Comparison of ENCODE assay signal across 7 cellular contexts in the genomic region with DNA sequence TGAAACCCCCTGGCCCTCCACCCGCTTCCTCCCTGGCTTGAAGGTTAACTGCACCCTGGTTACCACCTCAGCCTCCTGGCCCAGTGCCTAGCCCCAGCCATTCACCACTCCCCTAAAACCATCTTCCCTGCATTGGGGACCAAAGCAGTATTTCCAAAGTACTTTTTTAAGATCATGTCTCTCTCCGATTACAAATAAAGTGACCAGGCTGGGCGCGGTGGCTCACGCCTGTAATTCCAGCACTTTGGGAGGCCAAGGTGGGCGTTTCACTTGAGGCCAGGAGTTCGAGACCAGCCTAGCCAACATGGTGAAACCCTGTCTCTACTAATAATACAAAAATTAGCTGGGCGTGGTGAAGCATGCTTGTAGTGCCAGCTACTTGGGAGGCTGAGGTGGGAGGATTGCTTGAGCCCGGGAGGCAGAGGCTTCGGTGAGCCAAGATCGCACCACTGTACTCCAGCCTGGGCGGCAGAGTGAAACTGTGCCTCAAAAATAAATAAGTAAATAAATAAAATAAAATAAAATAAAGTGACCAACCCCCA. TPM values are rescaled to one million over a fixed set of nuclear protein-coding genes. Genes with fewer than 3 reads are reported as not detected.
DNase-seq lines count a peak whose midpoint lies in the region; ATAC-seq and TF ChIP-seq lines count a peak whose summit lies in the region.
"Not testable (repeated sequence)": the region's sequence is repeated elsewhere in the genome, so short reads cannot be mapped to it uniquely, and the experiment has no call there.

No MANE protein-coding gene starts in this region.

- not testable (repeated sequence) for H3K9me3 Mint-ChIP-seq in CD4-positive, alpha-beta T cell; activated T-cell treated with anti-CD3 and anti-CD28 coated beads, Interleukin-2, amount 50 U/mL, for 24 hours; neural crest cell; type B pancreatic cell

- H3K4me3 ChIP-seq in coronary artery, sigmoid colon: not testable (repeated sequence)

- TF ChIP-seq POLR2A in sigmoid colon (IDR thresholded peaks at IDR 0.05), result not testable (repeated sequence)

- peaks cover 15% of the 10 kb centered on the region for H3K4me1 Mint-ChIP-seq in CD4-positive, alpha-beta T cell (ENCODE audit: low read depth)
- not testable (repeated sequence) for H3K4me1 Mint-ChIP-seq in activated T-cell treated with anti-CD3 and anti-CD28 coated beads, Interleukin-2, amount 50 U/mL, for 24 hours (ENCODE audit: low read depth)
- H3K4me1 Mint-ChIP-seq in neural crest cell, result peaks cover 18% of the 10 kb centered on the region
- H3K4me1 Mint-ChIP-seq in type B pancreatic cell (ENCODE audit: unreplicated experiment), result peaks cover 16% of the 10 kb centered on the region

- not testable (repeated sequence) for H3K27ac ChIP-seq in CD4-positive, alpha-beta T cell (ENCODE audit: low read depth, low read length); coronary artery; sigmoid colon

- not testable (repeated sequence) for H3K36me3 Mint-ChIP-seq in CD4-positive, alpha-beta T cell (ENCODE audit: low read depth); activated T-cell treated with anti-CD3 and anti-CD28 coated beads, Interleukin-2, amount 50 U/mL, for 24 hours (ENCODE audit: low read depth); neural crest cell (ENCODE audit: low read depth); type B pancreatic cell

- DNase-seq in CD4-positive, alpha-beta T cell; neural crest cell (ENCODE audit: low read depth, low spot score); type B pancreatic cell (ENCODE audit: extremely low spot score, unreplicated experiment): not testable (repeated sequence)
- peak; percentile 2 for DNase-seq in activated T-cell treated with anti-CD3 and anti-CD28 coated beads, Interleukin-2, amount 50 U/mL, for 24 hours
- DNase-seq in coronary artery (ENCODE audit: low spot score), result peak; percentile 55
- peak; percentile 62 for DNase-seq in mesenteric fat pad (ENCODE audit: low spot score)
- peak; percentile 28 for DNase-seq in sigmoid colon

- TF ChIP-seq EP300 in sigmoid colon (IDR thresholded peaks at IDR 0.05), result not testable (repeated sequence)

- 86 to 95% methylated on average over 12 of the region's 12 CpGs for WGBS in sigmoid colon, 2 donors

- H3K9me3 ChIP-seq in CD4-positive, alpha-beta T cell (ENCODE audit: control insufficient read depth, low read length); sigmoid colon: not testable (repeated sequence)

- peaks cover 0 to 23% (median 20%) of the 10 kb centered on the region in 4 donors for H3K4me1 ChIP-seq in sigmoid colon

- peaks cover 26% of the 10 kb centered on the region for H3K27me3 ChIP-seq in CD4-positive, alpha-beta T cell (ENCODE audit: control insufficient read depth, insufficient read depth, low read length)
- H3K27me3 ChIP-seq in sigmoid colon, result not testable (repeated sequence)

- H3K36me3 ChIP-seq in sigmoid colon, result not testable (repeated sequence)

- CTCF ChIA-PET in CD4-positive, alpha-beta T cell (lab: Charles Lee), result not testable (repeated sequence)

- H3K4me3 Mint-ChIP-seq in CD4-positive, alpha-beta T cell, result peak overlapping the region; percentile 20
- not testable (repeated sequence) for H3K4me3 Mint-ChIP-seq in activated T-cell treated with anti-CD3 and anti-CD28 coated beads, Interleukin-2, amount 50 U/mL, for 24 hours
- peak overlapping the region; percentile 79 for H3K4me3 Mint-ChIP-seq in neural crest cell
- peak overlapping the region; percentile 73 for H3K4me3 Mint-ChIP-seq in type B pancreatic cell

- not testable (repeated sequence) for TF ChIP-seq CTCF in CD4-positive, alpha-beta T cell (IDR thresholded peaks at IDR 0.05); coronary artery (IDR thresholded peaks at IDR 0.05); neural crest cell (conservative IDR thresholded peaks at IDR 0.05); sigmoid colon (IDR thresholded peaks at IDR 0.05); type B pancreatic cell (conservative IDR thresholded peaks at IDR 0.05)

- ATAC-seq in CD4-positive, alpha-beta T cell (ENCODE audit: poor library complexity), result not testable (repeated sequence)

- intact Hi-C loops in CD4-positive, alpha-beta T cell (cut with DNase I, micrococcal nuclease), result not testable (repeated sequence)
- intact Hi-C loops in sigmoid colon (cut with DNase I), result loop anchor here (10.0 kb wide), 2 partner anchors 149 to 309 kb away; a partner anchor contains a TSS

- peaks cover 60% of the 10 kb centered on the region for H3K27me3 Mint-ChIP-seq in CD4-positive, alpha-beta T cell
- peaks cover 43% of the 10 kb centered on the region for H3K27me3 Mint-ChIP-seq in activated T-cell treated with anti-CD3 and anti-CD28 coated beads, Interleukin-2, amount 50 U/mL, for 24 hours
- H3K27me3 Mint-ChIP-seq in neural crest cell (ENCODE audit: low read depth) (peaks cover 71% of the 10 kb centered on the region), type B pancreatic cell (peaks cover 67% of the 10 kb centered on the region)

- POLR2A ChIA-PET in CD4-positive, alpha-beta T cell (lab: Charles Lee), result not testable (repeated sequence)

- not testable (repeated sequence) for H3K27ac Mint-ChIP-seq in CD4-positive, alpha-beta T cell; activated T-cell treated with anti-CD3 and anti-CD28 coated beads, Interleukin-2, amount 50 U/mL, for 24 hours; neural crest cell (ENCODE audit: unreplicated experiment); type B pancreatic cell

RNA-seq across cellular contexts. Expression of a gene that starts 3.5 kb away (rescaled TPM):
- total RNA-seq in CD4-positive, alpha-beta T cell, result 1 to 10 TPM; 4.2 to 5.1 TPM
- total RNA-seq in mesenteric fat pad, result 6.0 TPM
- 23.2 and 24.6 TPM in 2 replicates for total RNA-seq in neural crest cell
- 10 to 100 TPM; 14.8 to 37.5 (median 30.8) TPM for total RNA-seq in sigmoid colon
- 1 to 10 TPM; 1.2 to 4.6 (median 1.2) TPM for polyA plus RNA-seq in sigmoid colon
- 11.4 and 17.9 TPM in 2 replicates for total RNA-seq in type B pancreatic cell (ENCODE audit: low replicate concordance)

RNA-seq across cellular contexts. Expression of a gene that starts 32.0 kb away (rescaled TPM):
- 100 to 1,000 TPM; 171 to 181 TPM for total RNA-seq in CD4-positive, alpha-beta T cell
- total RNA-seq in mesenteric fat pad, result 66.7 TPM
- total RNA-seq in neural crest cell, result 100 and 102 TPM in 2 replicates
- total RNA-seq in sigmoid colon, result 100 to 1,000 TPM; 105 to 131 (median 122) TPM
- 100 to 1,000 TPM; 103 to 121 (median 112) TPM for polyA plus RNA-seq in sigmoid colon
- total RNA-seq in type B pancreatic cell (ENCODE audit: low replicate concordance), result 85.6 and 101 TPM in 2 replicates

RNA-seq across cellular contexts. Expression of a gene that starts 43.6 kb away (rescaled TPM):
- total RNA-seq in CD4-positive, alpha-beta T cell, result 100 to 1,000 TPM; 261 to 262 TPM
- total RNA-seq in mesenteric fat pad (165 TPM), neural crest cell (517 and 547 TPM in 2 replicates), sigmoid colon (10 to 100 TPM; 53.2 to 69.8 (median 65.2) TPM), type B pancreatic cell (ENCODE audit: low replicate concordance) (203 and 364 TPM in 2 replicates)
- polyA plus RNA-seq in sigmoid colon, result 100 to 1,000 TPM in 1 of 3 donors, 10 to 100 TPM in 2; 33.6 to 152 (median 47.6) TPM
